8 cellular contexts compared by ENCODE assay signal in the genomic region with DNA sequence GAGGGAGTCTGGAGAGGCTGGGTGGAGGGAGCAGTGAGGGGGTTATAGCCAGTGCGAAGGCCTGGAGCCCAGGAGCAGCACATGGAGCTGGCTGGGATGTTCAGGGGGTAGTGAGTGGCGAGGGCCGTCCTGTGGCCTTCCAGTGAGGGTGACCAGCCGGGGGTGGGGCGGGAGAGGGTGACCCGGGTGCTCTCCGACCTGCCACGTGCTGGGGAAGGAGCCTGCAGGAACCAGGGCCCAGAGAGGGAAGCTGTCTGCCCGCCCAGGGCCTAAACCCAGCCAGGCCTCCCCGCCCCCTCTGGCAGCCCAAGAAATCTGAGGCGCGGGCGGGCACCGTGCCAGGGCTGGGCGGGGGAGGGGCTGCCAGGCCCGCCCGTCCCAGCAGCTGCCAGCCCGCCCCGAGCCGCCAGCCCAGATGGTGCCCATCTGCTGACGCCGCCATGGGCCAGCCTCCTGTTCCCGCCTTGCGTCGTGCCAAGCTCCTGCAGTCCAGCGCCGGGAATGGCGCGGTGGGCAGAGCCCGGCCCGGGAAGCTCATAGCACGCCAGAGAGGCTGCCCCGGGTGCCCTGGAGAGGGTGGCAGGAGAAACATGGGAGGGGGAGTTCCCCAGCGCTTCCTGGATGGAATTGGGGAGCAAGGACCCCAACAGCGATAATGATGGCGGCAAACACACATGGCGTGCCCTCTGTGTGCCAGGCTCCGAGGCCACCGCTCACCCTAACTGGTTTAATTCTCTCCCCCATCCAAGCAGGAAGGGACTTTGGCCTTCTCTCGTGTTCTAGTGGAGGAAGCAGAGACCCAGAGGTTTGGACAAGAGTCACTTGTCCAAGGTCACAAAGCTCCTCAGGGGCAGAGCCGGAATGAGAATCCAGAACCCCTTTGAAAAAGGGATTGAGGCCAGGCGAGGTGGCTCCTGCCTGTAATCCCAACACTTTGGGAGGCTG. TPM values are rescaled to one million over a fixed set of nuclear protein-coding genes. Genes with fewer than 3 reads are reported as not detected.
DNase-seq lines count a peak whose midpoint lies in the region; ATAC-seq lines count a peak whose summit lies in the region.

No MANE protein-coding gene starts in this region.

- H3K36me3 Mint-ChIP-seq in stimulated activated memory B cell treated with anti-CD40 and anti-IgM and Interleukin-4, amounts not matched to agents 10 μg/mL and 1 μg/mL and 100 μg/mL, for 72 hours, result peaks cover 4% of the 10 kb centered on the region

- H3K4me3 ChIP-seq in NT2/D1 (ENCODE audit: insufficient read length, low read depth), result no peak overlapping the region

- no peak overlapping the region for H3K27ac Mint-ChIP-seq in stimulated activated memory B cell treated with anti-CD40 and anti-IgM and Interleukin-4, amounts not matched to agents 10 μg/mL and 1 μg/mL and 100 μg/mL, for 72 hours

- DNase-seq in DMS53 (lab: John Stamatoyannopoulos, UW) (peak; percentile 83), NT2/D1 (ENCODE audit: low read depth, low spot score) (no peak), glomerular visceral epithelial cell (ENCODE audit: extremely low spot score) (peak; percentile 42), renal cortical epithelial cell (ENCODE audit: low read depth) (peak; percentile 63), hepatic stellate cell (ENCODE audit: low spot score) (no peak)
- no peak for DNase-seq in activated effector memory CD4-positive, alpha-beta T cell treated with Interleukin-2 at 50 U/mL for 16 hours
- no peak for DNase-seq in stimulated activated CD4-positive, alpha-beta T cell treated with anti-CD3 and anti-CD28 coated beads, Interleukin-12 subunit alpha, Interleukin-12 subunit beta, amount 100 ng/mL, for 4 hours

- ATAC-seq in stimulated activated memory B cell treated with anti-CD40 and anti-IgM and Interleukin-4, amounts not matched to agents 10 μg/mL and 1 μg/mL and 100 μg/mL, for 72 hours, result no peak

- peaks cover 3% of the 10 kb centered on the region for H3K36me3 ChIP-seq in NT2/D1 (ENCODE audit: insufficient read depth, insufficient read length, low read length)

- no peaks in the 10 kb centered on the region for H3K27me3 Mint-ChIP-seq in stimulated activated memory B cell treated with anti-CD40 and anti-IgM and Interleukin-4, amounts not matched to agents 10 μg/mL and 1 μg/mL and 100 μg/mL, for 72 hours

- H3K4me3 Mint-ChIP-seq in stimulated activated memory B cell treated with anti-CD40 and anti-IgM and Interleukin-4, amounts not matched to agents 10 μg/mL and 1 μg/mL and 100 μg/mL, for 72 hours, result no peak overlapping the region

- H3K9me3 ChIP-seq in NT2/D1 (ENCODE audit: insufficient read depth, low read length), result no peaks in the 10 kb centered on the region

- peaks cover 8% of the 10 kb centered on the region for H3K4me1 Mint-ChIP-seq in stimulated activated memory B cell treated with anti-CD40 and anti-IgM and Interleukin-4, amounts not matched to agents 10 μg/mL and 1 μg/mL and 100 μg/mL, for 72 hours

- peaks cover 27% of the 10 kb centered on the region for H3K4me1 ChIP-seq in NT2/D1 (ENCODE audit: insufficient read depth, insufficient read length)

- H3K9me3 Mint-ChIP-seq in stimulated activated memory B cell treated with anti-CD40 and anti-IgM and Interleukin-4, amounts not matched to agents 10 μg/mL and 1 μg/mL and 100 μg/mL, for 72 hours, result no peaks in the 10 kb centered on the region

- H3K27me3 ChIP-seq in NT2/D1 (ENCODE audit: insufficient read depth, insufficient read length), result peaks cover 8% of the 10 kb centered on the region

- H3K9ac ChIP-seq in NT2/D1 (ENCODE audit: insufficient read length, low read depth), result peak overlapping the region; percentile 10

RNA-seq across cellular contexts. Expression of gene NFIC, which starts 21.5 kb away (rescaled TPM):
- 17.2 and 107 TPM in 2 replicates for total RNA-seq in renal cortical epithelial cell

Comparison
In these comparisons a context has a peak if more than half of its experiments do, and no peak if none do; other contexts are left out.
1. DNase-seq: peak in DMS53 (single experiment), glomerular visceral epithelial cell (single experiment) and renal cortical epithelial cell (single experiment); none in NT2/D1 (single experiment), hepatic stellate cell (single experiment), activated effector memory CD4-positive, alpha-beta T cell treated with Interleukin-2 at 50 U/mL for 16 hours (single experiment) and stimulated activated CD4-positive, alpha-beta T cell treated with anti-CD3 and anti-CD28 coated beads, Interleukin-12 subunit alpha, Interleukin-12 subunit beta, amount 100 ng/mL, for 4 hours (single experiment).